In genomic region chr6:89045585-89045984, GRCh38 we compare ENCODE assay signal across 17 cellular contexts. TPM values are rescaled to one million over a fixed set of nuclear protein-coding genes. Genes with fewer than 3 reads are reported as not detected.
DNase-seq lines count a peak whose midpoint lies in the region; ATAC-seq and TF ChIP-seq lines count a peak whose summit lies in the region.
"Had no signal": no experiment of that assay in that cellular context is flagged by ENCODE, and none has a peak within 500 bp of the region (broad histone marks: within the 10 kb centered on the region; RNA-seq: fewer than 3 reads in every experiment).

No MANE protein-coding gene starts in this region.

- H3K79me2 ChIP-seq in smooth muscle cell (ENCODE audit: low read depth), result no peaks in the 10 kb centered on the region
- H3K79me2 ChIP-seq in H9 (ENCODE audit: insufficient read depth, low read length), result no peaks in the 10 kb centered on the region

- no peak overlapping the region for H3K23ac ChIP-seq in H9 (ENCODE audit: insufficient read length, low read depth, low read length)

- no peak overlapping the region for H2AK5ac ChIP-seq in H9 (ENCODE audit: insufficient read length, low read length)

- H3F3A ChIP-seq in smooth muscle cell (ENCODE audit: low read depth), result no peaks in the 10 kb centered on the region

- H3K4me2 ChIP-seq in smooth muscle cell (no peak overlapping the region), H9 (ENCODE audit: insufficient read depth, insufficient read length, low read length) (no peak overlapping the region)

- H3K4me3 ChIP-seq in right atrium auricular region, result no peak overlapping the region
- no peak overlapping the region for H3K4me3 ChIP-seq in epithelial cell of esophagus (ENCODE audit: low read length)
- H3K4me3 ChIP-seq in smooth muscle cell, result no peak overlapping the region
- H3K4me3 ChIP-seq: SK-N-MC had no signal

- H3K4me1 Mint-ChIP-seq in mesothelial cell of epicardium (peaks cover 23% of the 10 kb centered on the region), H9 (peaks cover 13 to 26% of the 10 kb centered on the region in 2 experiments)

- H3K4me3 Mint-ChIP-seq in mesothelial cell of epicardium, result no peak overlapping the region
- H3K4me3 Mint-ChIP-seq in H9, result no peak overlapping the region
- H3K4me3 Mint-ChIP-seq: B cell; CD4-positive, alpha-beta memory T cell had no signal

- no peak overlapping the region for H3T11ph ChIP-seq in H9 (ENCODE audit: low read length)

- no peak overlapping the region for H4K8ac ChIP-seq in H9 (replicated peaks; ENCODE audit: insufficient read length, low read depth, low read length)

- H2AFZ ChIP-seq in smooth muscle cell (ENCODE audit: low read depth), result no peak overlapping the region
- no peak overlapping the region for H2AFZ ChIP-seq in H9 (ENCODE audit: low read length)

- H2BK20ac ChIP-seq in H9 (ENCODE audit: low read depth, low read length, poor library complexity, severe bottlenecking), result no peak overlapping the region

- no peak overlapping the region for H3K18ac ChIP-seq in H9 (ENCODE audit: insufficient read length, low read depth, low read length)

- TF ChIP-seq CTCF in right atrium auricular region (IDR thresholded peaks at IDR 0.05) (no peak), epithelial cell of esophagus (IDR thresholded peaks at IDR 0.05; ENCODE audit: insufficient read depth, low read depth, low read length, missing control alignments) (no peak), smooth muscle cell (IDR thresholded peaks at IDR 0.05; ENCODE audit: borderline replicate concordance, insufficient read depth, poor library complexity, severe bottlenecking) (no peak), mesothelial cell of epicardium (IDR thresholded peaks at IDR 0.05; ENCODE audit: unreplicated experiment) (no peak), H9 (conservative IDR thresholded peaks at IDR 0.05) (no peak)

- no peaks in the 10 kb centered on the region for H3K23me2 ChIP-seq in H9 (ENCODE audit: insufficient read length, low read depth, low read length, poor library complexity, severe bottlenecking)

- H3K36me3 Mint-ChIP-seq in mesothelial cell of epicardium (no peaks in the 10 kb centered on the region), H9 (ENCODE audit: insufficient read depth in 1 of 3, low read depth in 3 of 3) (no peaks in the 10 kb centered on the region)
- H3K36me3 Mint-ChIP-seq: CD4-positive, alpha-beta memory T cell had no signal

- H4K5ac ChIP-seq in H9 (ENCODE audit: insufficient read length, low read depth, low read length), result no peak overlapping the region

- H3K4me1 ChIP-seq in right atrium auricular region, result peaks cover 0 to 20% of the 10 kb centered on the region in 2 donors
- no peaks in the 10 kb centered on the region for H3K4me1 ChIP-seq in smooth muscle cell (ENCODE audit: low read depth)
- H3K4me1 ChIP-seq in H9 (ENCODE audit: insufficient read depth, low read length), result peaks cover 8% of the 10 kb centered on the region; the same call in 1 of the 2 replicates

- no peak overlapping the region for H3K4ac ChIP-seq in H9 (ENCODE audit: low read depth, low read length)

- H3K9ac ChIP-seq in smooth muscle cell (ENCODE audit: low read depth) (no peak overlapping the region), H9 (ENCODE audit: extremely low read depth, insufficient read length, low read length) (no peak overlapping the region)

- H3K27me3 Mint-ChIP-seq in mesothelial cell of epicardium (ENCODE audit: low read depth) (no peaks in the 10 kb centered on the region), H9 (ENCODE audit: low read depth) (peaks cover 37% of the 10 kb centered on the region)
- H3K27me3 Mint-ChIP-seq: CD4-positive, alpha-beta memory T cell had no signal

- H2BK5ac ChIP-seq in H9 (ENCODE audit: insufficient read length, low read length), result no peak overlapping the region

- H3K27me3 ChIP-seq in right atrium auricular region (no peaks in the 10 kb centered on the region), smooth muscle cell (ENCODE audit: low read depth) (no peaks in the 10 kb centered on the region), H9 (ENCODE audit: insufficient read depth, low read length) (peaks cover 15% of the 10 kb centered on the region)

- H3K27ac Mint-ChIP-seq in mesothelial cell of epicardium (no peak overlapping the region), H9 (no peak overlapping the region)
- H3K27ac Mint-ChIP-seq: B cell had no signal

- H3K79me1 ChIP-seq in H9 (ENCODE audit: insufficient read depth, low read depth, low read length, poor library complexity, severe bottlenecking), result no peaks in the 10 kb centered on the region

- H4K91ac ChIP-seq in H9 (ENCODE audit: insufficient read length, low read depth, low read length), result no peak overlapping the region

- H3K9me3 ChIP-seq in right atrium auricular region (no peaks in the 10 kb centered on the region), smooth muscle cell (replicated peaks; ENCODE audit: low read depth) (no peaks in the 10 kb centered on the region), H9 (ENCODE audit: control insufficient read depth, low read depth, low read length) (no peaks in the 10 kb centered on the region)

- intact Hi-C loops in cardiac septum (cut with DNase I), result no loop called here

- H4K20me1 ChIP-seq in smooth muscle cell (ENCODE audit: low read depth), result no peaks in the 10 kb centered on the region
- no peaks in the 10 kb centered on the region for H4K20me1 ChIP-seq in H9 (ENCODE audit: control insufficient read depth, insufficient read depth, insufficient read length)

- no peak overlapping the region for H3K14ac ChIP-seq in H9 (ENCODE audit: insufficient read depth, low read length)

- no peak overlapping the region for H2BK12ac ChIP-seq in H9 (ENCODE audit: insufficient read length, low read depth, low read length)

- H3K9me3 Mint-ChIP-seq in mesothelial cell of epicardium, result no peaks in the 10 kb centered on the region
- no peaks in the 10 kb centered on the region for H3K9me3 Mint-ChIP-seq in H9
- H3K9me3 Mint-ChIP-seq: CD4-positive, alpha-beta memory T cell had no signal

- H3K36me3 ChIP-seq in right atrium auricular region (no peaks in the 10 kb centered on the region), smooth muscle cell (ENCODE audit: low read depth) (no peaks in the 10 kb centered on the region)

- peak overlapping the region in 1 of 2 donors; percentile 11 for H3K27ac ChIP-seq in right atrium auricular region
- H3K27ac ChIP-seq in smooth muscle cell (ENCODE audit: low read depth), result peak overlapping the region; percentile 34
- no peak overlapping the region for H3K27ac ChIP-seq in H9 (ENCODE audit: insufficient read length, low read depth, low read length)
- H3K27ac ChIP-seq: SK-N-MC had no signal

- DNase-seq in right atrium auricular region (ENCODE audit: low spot score), result peak; percentile 30
- no peak for DNase-seq in cardiac septum (ENCODE audit: low spot score)
- DNase-seq in M059J (ENCODE audit: low read depth), result peak; percentile 12
- DNase-seq in epithelial cell of esophagus (ENCODE audit: low read depth), result peak; percentile 53
- no peak for DNase-seq in smooth muscle cell (lab: John Stamatoyannopoulos, UW; ENCODE audit: unreplicated experiment)
- DNase-seq in mesothelial cell of epicardium (ENCODE audit: low spot score in 2 of 2, unreplicated experiment in 2 of 2), result no peak
- DNase-seq in H9, result no peak
- DNase-seq: CD4-positive, alpha-beta memory T cell; DND-41; NCI-H1092; NCI-H2107; NCI-H345; NCI-H526 treated with DMSO at 0.1 percent for 48 hours; NK-92 treated with Interleukin-12 subunit alpha and Interleukin-12 subunit beta, amount 100 ng/mL, for 24 hours had no signal

- no peak overlapping the region for H2BK120ac ChIP-seq in H9 (ENCODE audit: low read depth, low read length, poor library complexity, severe bottlenecking)

- WGBS in smooth muscle cell (ENCODE audit: low lambda C conversion rate), result 48% methylated on average over 5 of the region's 5 CpGs
- WGBS in H9 (ENCODE audit: extremely low coverage, insufficient read length, low lambda C conversion rate), result no CpG with 5 or more reads among the region's 5 CpGs

- ATAC-seq in GM21825 (IDR thresholded peaks at IDR 0.05; ENCODE audit: unreplicated experiment), result no peak

- H2BK15ac ChIP-seq in H9 (ENCODE audit: low read depth, low read length), result no peak overlapping the region

- H3K56ac ChIP-seq in H9 (ENCODE audit: insufficient read length, low read depth, low read length), result no peak overlapping the region

RNA-seq across cellular contexts. Expression of gene PNRC1, which starts 35.0 kb away (rescaled TPM):
- total RNA-seq in right atrium auricular region, result 100 to 1,000 TPM; 180 to 201 TPM
- total RNA-seq in cardiac septum, result 211 TPM
- total RNA-seq in M059J (2014; rRNA removed; shearing (Covaris generic)), result 20.3 and 31.1 TPM in 2 replicates
- total RNA-seq in smooth muscle cell, result 188 and 202 TPM in 2 replicates
- 183 and 198 TPM in 2 replicates for polyA plus RNA-seq in smooth muscle cell
- 184 to 206 TPM (median 190 TPM) in 3 replicates for total RNA-seq in mesothelial cell of epicardium
- total RNA-seq in H9 (2021), result 56.7 and 57.4 TPM in 2 replicates

Comparison
In these comparisons a context has a peak if more than half of its experiments do, and no peak if none do; other contexts are left out.
1. DNase-seq: peak in right atrium auricular region (single experiment), M059J (single experiment) and epithelial cell of esophagus (single experiment); none in cardiac septum (single experiment), smooth muscle cell (single experiment), mesothelial cell of epicardium (0 of 2) and H9 (single experiment).